In the genomic region with DNA sequence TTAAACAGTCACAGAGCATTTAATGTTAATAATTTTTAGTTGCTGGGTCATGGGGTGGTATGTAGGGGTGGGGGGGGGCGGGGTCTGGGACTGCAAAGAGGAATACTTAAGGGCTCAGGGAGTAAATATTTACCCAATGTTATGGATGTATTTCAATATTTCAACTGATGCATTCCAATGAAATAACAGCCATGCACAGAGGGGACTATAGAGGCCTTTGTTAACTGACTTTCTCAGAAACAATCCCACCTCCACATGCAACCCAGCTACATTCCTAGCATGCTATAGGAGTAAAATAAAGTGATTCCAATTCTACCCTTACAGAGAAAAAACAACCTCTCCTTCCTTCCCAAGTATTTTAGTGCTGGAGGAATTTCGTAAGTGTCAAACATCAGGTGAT, we compare ENCODE assay signal across 22 cellular contexts.
"Had no signal": no experiment of that assay in that cellular context is flagged by ENCODE, and none has a peak within 500 bp of the region (broad histone marks: within the 10 kb centered on the region; RNA-seq: fewer than 3 reads in every experiment).

No MANE protein-coding gene starts in this region.

- ATAC-seq: activated CD4-positive, CD25-positive, alpha-beta regulatory T cell treated with anti-CD3 and anti-CD28 coated beads, Interleukin-2, amount 50 U/mL, for 24 hours; heart left ventricle; left lung; lower lobe of right lung; right cardiac atrium had no signal

- H3K9ac ChIP-seq: parathyroid adenoma had no signal

- H3K9me3 ChIP-seq: heart left ventricle, left lung, lower lobe of right lung, spleen, suprapubic skin, tibial nerve had no signal

- H3K27ac Mint-ChIP-seq: activated CD4-positive, alpha-beta memory T cell treated with anti-CD3 and anti-CD28 coated beads for 36 hours; activated CD4-positive, alpha-beta T cell treated with anti-CD3 and anti-CD28 coated beads, Interleukin-2, amount 10 ng/mL, durations not matched to agents 24 days and 14 days; activated naive CD4-positive, alpha-beta T cell treated with anti-CD3 and anti-CD28 coated beads, Interleukin-2, amount 10 ng/mL, durations not matched to agents 7 days and 5 days had no signal

- FAIRE-seq: endothelial cell of umbilical vein had no signal

- H3K27me3 ChIP-seq: heart left ventricle, left lung, spleen, suprapubic skin, tibial nerve had no signal

- H2AFZ ChIP-seq: parathyroid adenoma had no signal

- H3K9me3 Mint-ChIP-seq: activated CD4-positive, alpha-beta memory T cell treated with anti-CD3 and anti-CD28 coated beads for 36 hours; activated CD4-positive, alpha-beta T cell treated with anti-CD3 and anti-CD28 coated beads, Interleukin-2, amount 10 ng/mL, durations not matched to agents 24 days and 14 days; activated naive CD4-positive, alpha-beta T cell treated with anti-CD3 and anti-CD28 coated beads, Interleukin-2, amount 10 ng/mL, durations not matched to agents 7 days and 5 days; nephron had no signal

- H3K27ac ChIP-seq: heart left ventricle, left lung, lower lobe of right lung, parathyroid adenoma, spleen, suprapubic skin, VCaP had no signal

- H3K4me3 Mint-ChIP-seq: activated CD4-positive, alpha-beta memory T cell treated with anti-CD3 and anti-CD28 coated beads for 36 hours; activated CD4-positive, alpha-beta T cell treated with anti-CD3 and anti-CD28 coated beads, Interleukin-2, amount 10 ng/mL, durations not matched to agents 24 days and 14 days; activated naive CD4-positive, alpha-beta T cell treated with anti-CD3 and anti-CD28 coated beads, Interleukin-2, amount 10 ng/mL, durations not matched to agents 7 days and 5 days; nephron had no signal

- H3K27me3 Mint-ChIP-seq: activated CD4-positive, alpha-beta memory T cell treated with anti-CD3 and anti-CD28 coated beads for 36 hours; activated CD4-positive, alpha-beta T cell treated with anti-CD3 and anti-CD28 coated beads, Interleukin-2, amount 10 ng/mL, durations not matched to agents 24 days and 14 days; activated naive CD4-positive, alpha-beta T cell treated with anti-CD3 and anti-CD28 coated beads, Interleukin-2, amount 10 ng/mL, durations not matched to agents 7 days and 5 days had no signal

- H3K4me3 ChIP-seq: heart left ventricle, left lung, lower lobe of right lung, spleen, suprapubic skin, tibial nerve had no signal

- DNase-seq: activated CD4-positive, alpha-beta memory T cell treated with anti-CD3 and anti-CD28 coated beads for 36 hours; activated CD4-positive, alpha-beta T cell treated with anti-CD3 and anti-CD28 coated beads, Interleukin-2, amount 10 ng/mL, durations not matched to agents 24 days and 14 days; activated CD8-positive, alpha-beta memory T cell treated with anti-CD3 and anti-CD28 coated beads, Interleukin-2, amount 50 U/mL, for 4 hours; activated gamma-delta T cell; activated naive CD4-positive, alpha-beta T cell treated with anti-CD3 and anti-CD28 coated beads, Interleukin-2, amount 10 ng/mL, durations not matched to agents 7 days and 5 days; activated T-cell treated with anti-CD3 and anti-CD28 coated beads, Interleukin-2, amount 50 U/mL, for 1 hour; amniotic stem cell; caudate nucleus; heart left ventricle; kidney glomerular epithelial cell; left lung; lower lobe of right lung; right cardiac atrium; spleen; stimulated activated naive CD4-positive, alpha-beta T cell had no signal

- H3K4me1 ChIP-seq: heart left ventricle, left lung, lower lobe of right lung, parathyroid adenoma, spleen, suprapubic skin, tibial nerve had no signal

- H3K79me2 ChIP-seq: parathyroid adenoma had no signal

- H3K4me1 Mint-ChIP-seq: activated CD4-positive, alpha-beta T cell treated with anti-CD3 and anti-CD28 coated beads, Interleukin-2, amount 10 ng/mL, durations not matched to agents 24 days and 14 days; activated naive CD4-positive, alpha-beta T cell treated with anti-CD3 and anti-CD28 coated beads, Interleukin-2, amount 10 ng/mL, durations not matched to agents 7 days and 5 days; nephron had no signal
